In the genomic region with DNA sequence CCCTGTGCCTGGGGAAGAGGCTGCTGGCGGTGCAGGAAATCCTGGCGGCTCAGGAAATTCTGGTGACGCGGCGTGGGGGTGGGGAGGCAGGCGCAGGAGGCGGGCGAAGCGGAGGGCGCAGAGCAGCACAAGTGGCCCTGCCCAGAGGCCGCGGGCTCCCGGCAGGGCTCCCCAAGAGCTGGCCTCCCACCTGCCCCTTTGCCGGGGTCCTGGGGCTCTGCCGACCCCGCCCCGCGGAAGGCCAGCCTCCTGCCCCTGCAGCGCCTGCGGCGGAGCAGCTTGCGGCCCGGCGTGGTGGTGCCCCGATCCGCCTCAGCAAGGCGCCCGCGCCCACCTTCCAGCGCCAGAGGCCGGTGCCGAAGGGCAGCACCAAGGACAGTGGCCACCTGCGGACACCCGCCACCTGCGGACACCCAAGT, we compare ENCODE assay signal across 14 cellular contexts.
DNase-seq lines count a peak whose midpoint lies in the region; ATAC-seq and TF ChIP-seq lines count a peak whose summit lies in the region.
"Had no signal": no experiment of that assay in that cellular context is flagged by ENCODE, and none has a peak within 500 bp of the region (broad histone marks: within the 10 kb centered on the region; RNA-seq: fewer than 3 reads in every experiment).

No MANE protein-coding gene starts in this region.

- H3K4me1 ChIP-seq in SK-N-SH (ENCODE audit: control insufficient read depth in 1 of 2, insufficient read depth in 2 of 2, low read depth in 1 of 2, low read length in 1 of 2), result no peaks in the 10 kb centered on the region
- no peaks in the 10 kb centered on the region for H3K4me1 ChIP-seq in spleen
- H3K4me1 ChIP-seq: BLaER1 treated with 17β-estradiol and CSF1 and Interleukin-3, amounts not matched to agents 10 nM and 100 nM had no signal

- no peaks in the 10 kb centered on the region; the same call in 1 of the 2 replicates for H3K27me3 Mint-ChIP-seq in HFFc6 (ENCODE audit: insufficient read depth)
- H3K27me3 Mint-ChIP-seq: CD8-positive, alpha-beta memory T cell had no signal

- H3K4me3 ChIP-seq in SK-N-SH (ENCODE audit: low read depth in 2 of 2, low read length in 1 of 2) (no peak overlapping the region), spleen (no peak overlapping the region)
- H3K4me3 ChIP-seq: BLaER1 treated with 17β-estradiol and CSF1 and Interleukin-3, amounts not matched to agents 10 nM and 100 nM; GM12878 had no signal

- H3K9me3 Mint-ChIP-seq in HFFc6, result peaks cover 28% of the 10 kb centered on the region

- H3K27ac ChIP-seq in SK-N-SH (ENCODE audit: low read depth in 2 of 2, low read length in 1 of 2) (no peak overlapping the region), spleen (no peak overlapping the region)
- H3K27ac ChIP-seq: BLaER1 treated with 17β-estradiol and CSF1 and Interleukin-3, amounts not matched to agents 10 nM and 100 nM had no signal

- H3K9ac ChIP-seq in SK-N-SH, result no peak overlapping the region
- H3K9ac ChIP-seq: BLaER1 treated with 17β-estradiol and CSF1 and Interleukin-3, amounts not matched to agents 10 nM and 100 nM had no signal

- H3K27ac Mint-ChIP-seq in HFFc6, result no peak overlapping the region
- H3K27ac Mint-ChIP-seq: H9 had no signal

- H3K4me2 ChIP-seq in SK-N-SH, result no peak overlapping the region
- H3K4me2 ChIP-seq: BLaER1 treated with 17β-estradiol and CSF1 and Interleukin-3, amounts not matched to agents 10 nM and 100 nM had no signal

- no peak for TF ChIP-seq RAD21 in SK-N-SH (IDR thresholded peaks at IDR 0.05; ENCODE audit: low read length)

- POLR2A ChIA-PET in SK-N-SH (lab: Yijun Ruan, JAX), result no interaction called here
- POLR2A ChIA-PET in HEK293T (lab: Yijun Ruan, JAX), result no interaction called here

- CTCF ChIA-PET in SK-N-SH (lab: Yijun Ruan, JAX) (no interaction called here), HEK293T (lab: Yijun Ruan, JAX) (no interaction called here)

- H2AFZ ChIP-seq in SK-N-SH (ENCODE audit: low read depth), result no peak overlapping the region

- ATAC-seq in SK-N-SH treated with all-trans-retinoic acid at 6 μM for 48 hours, result no peak
- ATAC-seq: GM12878 had no signal

- H4K20me1 ChIP-seq in SK-N-SH (ENCODE audit: insufficient read depth), result no peaks in the 10 kb centered on the region
- H4K20me1 ChIP-seq: BLaER1 treated with 17β-estradiol and CSF1 and Interleukin-3, amounts not matched to agents 10 nM and 100 nM had no signal

- H3K79me2 ChIP-seq in SK-N-SH (ENCODE audit: insufficient read depth), result no peaks in the 10 kb centered on the region

- H3K9me3 ChIP-seq in SK-N-SH (no peaks in the 10 kb centered on the region), spleen (peaks cover 0 to 27% (median 14%) of the 10 kb centered on the region in 8 donors)

- peaks cover 5% of the 10 kb centered on the region; the same call in 1 of the 2 replicates for H3K36me3 Mint-ChIP-seq in HFFc6 (ENCODE audit: low read depth)
- H3K36me3 Mint-ChIP-seq: CD8-positive, alpha-beta memory T cell had no signal

- no peaks in the 10 kb centered on the region for H3K4me1 Mint-ChIP-seq in HFFc6 (ENCODE audit: low read depth)
- H3K4me1 Mint-ChIP-seq: CD8-positive, alpha-beta memory T cell; H9 had no signal

- TF ChIP-seq EP300 in SK-N-SH (IDR thresholded peaks at IDR 0.05; ENCODE audit: borderline replicate concordance in 1 of 2, low read depth in 1 of 2, low read length in 1 of 2), result no peak

- DNase-seq in SK-N-SH (no peak), RPMI8226 (peak; percentile 2), spleen (peak; percentile 68), HEK293T (ENCODE audit: extremely low spot score) (no peak), HFFc6 (no peak), NCI-H446 treated with DMSO at 0.1 percent for 48 hours (lab: John Stamatoyannopoulos, UW) (no peak)
- DNase-seq: 8988T; CD8-positive, alpha-beta memory T cell; COR-L47; DMS79 treated with DMSO at 0.1 percent for 48 hours; H9 had no signal

- H3K27me3 ChIP-seq in SK-N-SH (ENCODE audit: insufficient read depth), result peaks cover 6% of the 10 kb centered on the region; the same call in 1 of the 2 replicates
- H3K27me3 ChIP-seq in spleen (replicated peaks in 1 of 7), result no peaks in the 10 kb centered on the region
- H3K27me3 ChIP-seq: BLaER1 treated with 17β-estradiol and CSF1 and Interleukin-3, amounts not matched to agents 10 nM and 100 nM had no signal

- no peaks in the 10 kb centered on the region for H3F3A ChIP-seq in SK-N-SH (replicated peaks; ENCODE audit: insufficient read depth)

- no peaks in the 10 kb centered on the region for H3K36me3 ChIP-seq in SK-N-SH (replicated peaks in 1 of 2; ENCODE audit: control insufficient read depth in 1 of 2, insufficient read depth in 2 of 2, low read length in 1 of 2)
- H3K36me3 ChIP-seq in spleen, result no peaks in the 10 kb centered on the region
- H3K36me3 ChIP-seq: BLaER1 treated with 17β-estradiol and CSF1 and Interleukin-3, amounts not matched to agents 10 nM and 100 nM had no signal

- WGBS in SK-N-SH (ENCODE audit: low lambda C conversion rate), result 19% methylated on average over 9 of the region's 35 CpGs
- 25 to 78% (median 49%) methylated on average over 10 to 35 of the region's 35 CpGs for WGBS in spleen, 5 donors

- intact Hi-C loops in spleen (cut with DNase I; ENCODE audit: low total_unique reads), result no loop called here

- TF ChIP-seq CTCF in SK-N-SH (IDR thresholded peaks at IDR 0.05), result no peak
- no peak for TF ChIP-seq CTCF in spleen (IDR thresholded peaks at IDR 0.05 in 8 of 11, conservative IDR thresholded peaks at IDR 0.05 in 3 of 11)
- TF ChIP-seq CTCF in HFFc6 (IDR thresholded peaks at IDR 0.05), result no peak

- H3K4me3 Mint-ChIP-seq in HFFc6, result no peak overlapping the region
- H3K4me3 Mint-ChIP-seq: CD8-positive, alpha-beta memory T cell; H9 had no signal

- no peak for TF ChIP-seq POLR2A in spleen (IDR thresholded peaks at IDR 0.05)

- no peaks in the 10 kb centered on the region for H3K9me2 ChIP-seq in SK-N-SH

TF ChIP-seq in SK-N-SH, 30 proteins besides CTCF, POLR2A, EP300 and RAD21 (continues in another document):
- no peak for TF ChIP-seq SIN3A (IDR thresholded peaks at IDR 0.05; ENCODE audit: borderline replicate concordance, low read depth, low read length)

TF ChIP-seq in SK-N-SH treated with all-trans-retinoic acid at 6 μM for 48 hours, 23 proteins besides CTCF, POLR2A, EP300 and RAD21 (continues in another document):
- TF ChIP-seq ISL1 (CRISPR knock-in tag; IDR thresholded peaks at IDR 0.05) (no peak), ZNF70 (CRISPR knock-in tag; IDR thresholded peaks at IDR 0.05) (no peak), ESRRG (CRISPR knock-in tag; IDR thresholded peaks at IDR 0.05) (no peak), PPARA (CRISPR knock-in tag; IDR thresholded peaks at IDR 0.05; ENCODE audit: borderline replicate concordance) (no peak), TOX (CRISPR knock-in tag; IDR thresholded peaks at IDR 0.05; ENCODE audit: borderline replicate concordance) (no peak), CSDC2 (CRISPR knock-in tag; IDR thresholded peaks at IDR 0.05) (no peak), POU6F1 (CRISPR knock-in tag; IDR thresholded peaks at IDR 0.05; ENCODE audit: borderline replicate concordance, low read depth) (no peak)

TF ChIP-seq in HEK293T, 16 proteins besides CTCF, POLR2A, EP300 and RAD21:
- no peak for TF ChIP-seq TARDBP (IDR thresholded peaks at IDR 0.05)
- TF ChIP-seq L3MBTL2 (conservative IDR thresholded peaks at IDR 0.05), result no peak
- TF ChIP-seq SP1 (IDR thresholded peaks at IDR 0.05), result no peak
- TF ChIP-seq FOXK2 (IDR thresholded peaks at IDR 0.05), result no peak
- TF ChIP-seq SUZ12 (IDR thresholded peaks at IDR 0.05), result no peak
- TF ChIP-seq FOXA1 (IDR thresholded peaks at IDR 0.05), result no peak
- no peak for TF ChIP-seq NFRKB (IDR thresholded peaks at IDR 0.05)
- no peak for TF ChIP-seq BHLHE40 (IDR thresholded peaks at IDR 0.05; ENCODE audit: borderline replicate concordance)
- no peak for TF ChIP-seq FOXM1 (IDR thresholded peaks at IDR 0.05; ENCODE audit: borderline replicate concordance)
- TF ChIP-seq, protein P1, sequence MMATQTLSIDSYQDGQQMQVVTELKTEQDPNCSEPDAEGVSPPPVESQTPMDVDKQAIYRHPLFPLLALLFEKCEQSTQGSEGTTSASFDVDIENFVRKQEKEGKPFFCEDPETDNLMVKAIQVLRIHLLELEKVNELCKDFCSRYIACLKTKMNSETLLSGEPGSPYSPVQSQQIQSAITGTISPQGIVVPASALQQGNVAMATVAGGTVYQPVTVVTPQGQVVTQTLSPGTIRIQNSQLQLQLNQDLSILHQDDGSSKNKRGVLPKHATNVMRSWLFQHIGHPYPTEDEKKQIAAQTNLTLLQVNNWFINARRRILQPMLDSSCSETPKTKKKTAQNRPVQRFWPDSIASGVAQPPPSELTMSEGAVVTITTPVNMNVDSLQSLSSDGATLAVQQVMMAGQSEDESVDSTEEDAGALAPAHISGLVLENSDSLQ (IDR thresholded peaks at IDR 0.05), result no peak

Comparison
In these comparisons a context has a peak if more than half of its experiments do, and no peak if none do; other contexts are left out.
1. DNase-seq: peak in RPMI8226 (single experiment) and spleen (single experiment); none in SK-N-SH (single experiment), HEK293T (single experiment), HFFc6 (single experiment) and NCI-H446 treated with DMSO at 0.1 percent for 48 hours (single experiment).